In genomic region chr1:226060976-226061792, GRCh38 we compare ENCODE assay signal across 8 cellular contexts. TPM values are rescaled to one million over a fixed set of nuclear protein-coding genes. Genes with fewer than 3 reads are reported as not detected.
A peak's percentile ranks its signal among the peaks of the same experiment; 100 is the strongest.
DNase-seq lines count a peak whose midpoint lies in the region; ATAC-seq and TF ChIP-seq lines count a peak whose summit lies in the region.

No MANE protein-coding gene starts in this region.

- no peaks in the 10 kb centered on the region for H3K9me3 ChIP-seq in WERI-Rb-1 (ENCODE audit: severe bottlenecking)
- H3K9me3 ChIP-seq in skeletal muscle tissue (ENCODE audit: control insufficient read depth in 3 of 3, low read length in 3 of 3) = no peaks in the 10 kb centered on the region

- H3K27ac ChIP-seq in 22Rv1 = peak overlapping the region; percentile 98
- H3K27ac ChIP-seq in WERI-Rb-1 = peak overlapping the region; percentile 93
- H3K27ac ChIP-seq in skeletal muscle tissue (ENCODE audit: low read depth, low read length) = peak overlapping the region; percentile 99

- peaks cover 9% of the 10 kb centered on the region for H3K36me3 ChIP-seq in H7 (replicated peaks; ENCODE audit: control insufficient read depth, insufficient read depth, low read length)
- H3K36me3 ChIP-seq in WERI-Rb-1 = peaks cover 11% of the 10 kb centered on the region
- H3K36me3 ChIP-seq in skeletal muscle tissue (ENCODE audit: control insufficient read depth in 3 of 3, insufficient read depth in 3 of 3, low read length in 3 of 3) = peaks cover 8 to 15% (median 10%) of the 10 kb centered on the region in 3 donors

- H3K4me3 ChIP-seq in H7 (ENCODE audit: insufficient read depth, low read depth, low read length) (peak overlapping the region; percentile 86), WERI-Rb-1 (ENCODE audit: low read depth, low read length) (peak overlapping the region; percentile 73), skeletal muscle tissue (ENCODE audit: low read length in 3 of 3) (peak overlapping the region; percentile 82 to 86 (median 85))

- ATAC-seq in HG03039 (IDR thresholded peaks at IDR 0.05; ENCODE audit: unreplicated experiment) = no peak

- no peak for TF ChIP-seq CTCF in 22Rv1 (IDR thresholded peaks at IDR 0.05)
- TF ChIP-seq CTCF in WERI-Rb-1 (IDR thresholded peaks at IDR 0.05; ENCODE audit: low read depth, low read length) = no peak
- TF ChIP-seq CTCF in GM20000 (IDR thresholded peaks at IDR 0.05; ENCODE audit: extremely low read depth, missing control alignments) = no peak

- H3K9ac ChIP-seq in skeletal muscle tissue (ENCODE audit: low read depth in 1 of 3, low read length in 3 of 3) = peak overlapping the region; percentile 78 to 97 (median 96)

- peaks cover 12 to 24% (median 20%) of the 10 kb centered on the region in 3 donors for H3K4me1 ChIP-seq in skeletal muscle tissue (ENCODE audit: control insufficient read depth in 3 of 3, insufficient read depth in 3 of 3, low read length in 3 of 3)

- H3K27me3 ChIP-seq in H7 (ENCODE audit: control insufficient read depth, insufficient read depth, low read length) = no peaks in the 10 kb centered on the region
- H3K27me3 ChIP-seq in WERI-Rb-1 (ENCODE audit: insufficient read depth, low read depth, severe bottlenecking) = no peaks in the 10 kb centered on the region
- no peaks in the 10 kb centered on the region for H3K27me3 ChIP-seq in skeletal muscle tissue (ENCODE audit: control insufficient read depth in 3 of 3, insufficient read depth in 3 of 3, low read length in 3 of 3)

- DNase-seq in H7 (peak; percentile 22), WERI-Rb-1 (no peak), foreskin melanocyte (peak; percentile 12), GM20000 (ENCODE audit: low spot score) (no peak), NCI-H446 (lab: John Stamatoyannopoulos, UW) (no peak)

RNA-seq across cellular contexts. Expression of gene H3-3A, which starts 1.3 kb away (rescaled TPM):
- 963 and 975 TPM in 2 replicates for total RNA-seq in H7 (2014; rRNA removed; shearing (Covaris generic))
- 319 TPM for total RNA-seq in skeletal muscle tissue

Comparison
In these comparisons a context has a peak if more than half of its experiments do, and no peak if none do; other contexts are left out.
1. DNase-seq: peak in H7 (single experiment) and foreskin melanocyte (single experiment); none in WERI-Rb-1 (single experiment), GM20000 (single experiment) and NCI-H446 (0 of 2).
2. Peak in every context shown above with its lines, with median percentiles within 50 percentile points of each other: H3K27ac ChIP-seq and H3K4me3 ChIP-seq.